Comparison of ENCODE assay signal across 16 cellular contexts in the genomic region with DNA sequence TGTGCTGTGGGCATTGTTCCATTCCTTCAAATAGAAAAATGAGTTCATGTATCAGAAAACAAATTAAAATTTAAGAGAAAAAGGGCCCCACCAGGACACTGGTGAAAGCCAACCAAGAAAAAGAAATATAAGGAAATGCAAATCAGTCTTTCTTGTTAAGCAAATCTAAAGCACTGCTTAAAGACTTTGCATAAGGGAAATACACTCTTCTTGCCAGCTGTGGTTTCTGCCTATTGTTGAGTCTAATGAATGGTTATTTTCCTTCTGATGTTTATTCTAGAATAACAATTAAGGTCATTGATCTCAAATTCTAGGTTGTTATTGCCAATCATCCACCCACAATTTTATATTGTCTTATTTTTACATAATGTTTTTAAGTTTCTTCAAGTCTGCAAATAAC.
DNase-seq lines count a peak whose midpoint lies in the region; ATAC-seq and TF ChIP-seq lines count a peak whose summit lies in the region.
"Had no signal": no experiment of that assay in that cellular context is flagged by ENCODE, and none has a peak within 500 bp of the region (broad histone marks: within the 10 kb centered on the region; RNA-seq: fewer than 3 reads in every experiment).

No MANE protein-coding gene starts in this region.

- intact Hi-C loops in CD4-positive, alpha-beta T cell (cut with DNase I, micrococcal nuclease), result no loop called here

- H3K4me1 Mint-ChIP-seq in GM23338, result peaks cover 31% of the 10 kb centered on the region
- no peaks in the 10 kb centered on the region for H3K4me1 Mint-ChIP-seq in CD4-positive, alpha-beta T cell (ENCODE audit: low read depth)
- H3K4me1 Mint-ChIP-seq: CD4-positive, alpha-beta memory T cell had no signal

- H3K27ac Mint-ChIP-seq in GM23338, result peak overlapping the region; percentile 73; the same call in 1 of the 2 replicates
- H3K27ac Mint-ChIP-seq in CD4-positive, alpha-beta T cell, result no peak overlapping the region
- H3K27ac Mint-ChIP-seq: CD4-positive, alpha-beta memory T cell had no signal

- H3K36me3 ChIP-seq in GM23338 (ENCODE audit: insufficient read depth) (no peaks in the 10 kb centered on the region; the same call in 1 of the 2 replicates), HUES64 (ENCODE audit: insufficient read depth, low read length) (no peaks in the 10 kb centered on the region), iPS-18a (ENCODE audit: control insufficient read depth, low read depth, low read length) (no peaks in the 10 kb centered on the region)
- H3K36me3 ChIP-seq: BLaER1 treated with 17β-estradiol and CSF1 and Interleukin-3, amounts not matched to agents 10 nM and 100 nM had no signal

- H3K4me3 ChIP-seq in GM23338 (no peak overlapping the region), HUES64 (ENCODE audit: low read length) (no peak overlapping the region), iPS-18a (ENCODE audit: low read length) (peak overlapping the region; percentile 20)
- H3K4me3 ChIP-seq: BLaER1 treated with 17β-estradiol and CSF1 and Interleukin-3, amounts not matched to agents 10 nM and 100 nM; GM12878 had no signal

- DNase-seq in GM23338 (ENCODE audit: low spot score), result peak; percentile 68
- DNase-seq in dermis blood vessel endothelial cell, result peak; percentile 17
- no peak for DNase-seq in hypothalamus (lab: John Stamatoyannopoulos, UW)
- DNase-seq in pons (ENCODE audit: low spot score), result no peak
- no peak for DNase-seq in CD4-positive, alpha-beta T cell
- DNase-seq: ACHN; CD4-positive, alpha-beta memory T cell; DMS53; IMR-90; KBM-7 had no signal

- no peaks in the 10 kb centered on the region for H4K20me1 ChIP-seq in GM23338 (replicated peaks; ENCODE audit: insufficient read depth)
- H4K20me1 ChIP-seq: BLaER1 treated with 17β-estradiol and CSF1 and Interleukin-3, amounts not matched to agents 10 nM and 100 nM had no signal

- H3F3A ChIP-seq in GM23338 (replicated peaks; ENCODE audit: low read depth), result no peaks in the 10 kb centered on the region

- H3K79me2 ChIP-seq in GM23338 (replicated peaks; ENCODE audit: insufficient read depth), result no peaks in the 10 kb centered on the region

- no peaks in the 10 kb centered on the region; the same call in 1 of the 2 replicates for H3K9me2 ChIP-seq in GM23338 (ENCODE audit: insufficient read depth)

- H3K4me3 Mint-ChIP-seq in GM23338, result no peak overlapping the region
- H3K4me3 Mint-ChIP-seq in CD4-positive, alpha-beta T cell, result no peak overlapping the region
- H3K4me3 Mint-ChIP-seq: CD4-positive, alpha-beta memory T cell had no signal

- 0 out of 2 replicates have a peak overlapping the region, but pooled peaks have one; percentile 15 for H3K4me2 ChIP-seq in GM23338
- H3K4me2 ChIP-seq: BLaER1 treated with 17β-estradiol and CSF1 and Interleukin-3, amounts not matched to agents 10 nM and 100 nM had no signal

- H3K9me3 Mint-ChIP-seq in GM23338, result peaks cover 40% of the 10 kb centered on the region
- peaks cover 6% of the 10 kb centered on the region for H3K9me3 Mint-ChIP-seq in CD4-positive, alpha-beta T cell

- H3K27me3 ChIP-seq in GM23338 (ENCODE audit: insufficient read depth) (no peaks in the 10 kb centered on the region), HUES64 (ENCODE audit: insufficient read depth, low read length) (no peaks in the 10 kb centered on the region), iPS-18a (ENCODE audit: control insufficient read depth, insufficient read depth, low read length) (no peaks in the 10 kb centered on the region)
- H3K27me3 ChIP-seq in CD4-positive, alpha-beta T cell (ENCODE audit: control insufficient read depth, insufficient read depth, low read length), result no peaks in the 10 kb centered on the region
- H3K27me3 ChIP-seq: BLaER1 treated with 17β-estradiol and CSF1 and Interleukin-3, amounts not matched to agents 10 nM and 100 nM had no signal

- POLR2A ChIA-PET in CD4-positive, alpha-beta T cell (lab: Charles Lee), result no interaction called here

- TF ChIP-seq CTCF in GM23338 (conservative IDR thresholded peaks at IDR 0.05; ENCODE audit: low read depth in 2 of 2), result no peak
- no peak for TF ChIP-seq CTCF in CD4-positive, alpha-beta T cell (IDR thresholded peaks at IDR 0.05)

- H3K27me3 Mint-ChIP-seq in GM23338 (ENCODE audit: insufficient read depth, low read depth, poor library complexity), result no peaks in the 10 kb centered on the region
- no peaks in the 10 kb centered on the region for H3K27me3 Mint-ChIP-seq in CD4-positive, alpha-beta T cell
- H3K27me3 Mint-ChIP-seq: CD4-positive, alpha-beta memory T cell had no signal

- H3K4me1 ChIP-seq in GM23338 (ENCODE audit: insufficient read depth) (peaks cover 33% of the 10 kb centered on the region), HUES64 (ENCODE audit: insufficient read depth, low read length) (peaks cover 32% of the 10 kb centered on the region), iPS-18a (ENCODE audit: control insufficient read depth, low read depth, low read length) (peaks cover 19% of the 10 kb centered on the region)
- H3K4me1 ChIP-seq: BLaER1 treated with 17β-estradiol and CSF1 and Interleukin-3, amounts not matched to agents 10 nM and 100 nM had no signal

- H3K9ac ChIP-seq in HUES64 (ENCODE audit: low read depth, low read length), result no peak overlapping the region
- no peak overlapping the region for H3K9ac ChIP-seq in iPS-18a (ENCODE audit: low read length)
- H3K9ac ChIP-seq: BLaER1 treated with 17β-estradiol and CSF1 and Interleukin-3, amounts not matched to agents 10 nM and 100 nM had no signal

- H2AFZ ChIP-seq in GM23338, result no peak overlapping the region

- ATAC-seq in GM23338 (peak; percentile 78), GM19467 (IDR thresholded peaks at IDR 0.05; ENCODE audit: unreplicated experiment) (no peak)
- ATAC-seq in CD4-positive, alpha-beta T cell (ENCODE audit: poor library complexity), result no peak
- ATAC-seq: GM12878, HCT116 had no signal

- peaks cover 47% of the 10 kb centered on the region for H3K36me3 Mint-ChIP-seq in GM23338 (ENCODE audit: low read depth)
- no peaks in the 10 kb centered on the region for H3K36me3 Mint-ChIP-seq in CD4-positive, alpha-beta T cell (ENCODE audit: low read depth)
- H3K36me3 Mint-ChIP-seq: CD4-positive, alpha-beta memory T cell had no signal

- peaks cover 22% of the 10 kb centered on the region for H3K9me3 ChIP-seq in HUES64 (ENCODE audit: insufficient read depth, low read depth, low read length)
- H3K9me3 ChIP-seq in iPS-18a (ENCODE audit: control insufficient read depth, low read depth, low read length), result peaks cover 1% of the 10 kb centered on the region
- no peaks in the 10 kb centered on the region for H3K9me3 ChIP-seq in CD4-positive, alpha-beta T cell (ENCODE audit: control insufficient read depth, low read length)

- H3K27ac ChIP-seq in GM23338 (ENCODE audit: low read depth), result no peak overlapping the region
- H3K27ac ChIP-seq in HUES64 (ENCODE audit: low read depth, low read length), result peak overlapping the region; percentile 83; the same call in 1 of the 2 replicates
- H3K27ac ChIP-seq in iPS-18a (ENCODE audit: low read length), result peak overlapping the region; percentile 22
- H3K27ac ChIP-seq in CD4-positive, alpha-beta T cell (ENCODE audit: low read depth, low read length), result no peak overlapping the region
- H3K27ac ChIP-seq: BLaER1 treated with 17β-estradiol and CSF1 and Interleukin-3, amounts not matched to agents 10 nM and 100 nM had no signal

- CTCF ChIA-PET in CD4-positive, alpha-beta T cell (lab: Charles Lee), result no interaction called here

TF ChIP-seq in GM23338, 12 proteins besides CTCF, POLR2A, EP300 and RAD21:
- TF ChIP-seq EZH2 (IDR thresholded peaks at IDR 0.05; ENCODE audit: low read depth, unreplicated experiment) (no peak), CREB1 (CRISPR knock-in tag; IDR thresholded peaks at IDR 0.05; ENCODE audit: low read depth) (no peak), JUNB (IDR thresholded peaks at IDR 0.05; ENCODE audit: unreplicated experiment) (no peak), STAT1 (IDR thresholded peaks at IDR 0.05; ENCODE audit: unreplicated experiment) (no peak), NANOG (IDR thresholded peaks at IDR 0.05; ENCODE audit: borderline replicate concordance) (peak; percentile 99), ZNF114 (CRISPR knock-in tag; IDR thresholded peaks at IDR 0.05) (no peak)
- TF ChIP-seq, protein P1, sequence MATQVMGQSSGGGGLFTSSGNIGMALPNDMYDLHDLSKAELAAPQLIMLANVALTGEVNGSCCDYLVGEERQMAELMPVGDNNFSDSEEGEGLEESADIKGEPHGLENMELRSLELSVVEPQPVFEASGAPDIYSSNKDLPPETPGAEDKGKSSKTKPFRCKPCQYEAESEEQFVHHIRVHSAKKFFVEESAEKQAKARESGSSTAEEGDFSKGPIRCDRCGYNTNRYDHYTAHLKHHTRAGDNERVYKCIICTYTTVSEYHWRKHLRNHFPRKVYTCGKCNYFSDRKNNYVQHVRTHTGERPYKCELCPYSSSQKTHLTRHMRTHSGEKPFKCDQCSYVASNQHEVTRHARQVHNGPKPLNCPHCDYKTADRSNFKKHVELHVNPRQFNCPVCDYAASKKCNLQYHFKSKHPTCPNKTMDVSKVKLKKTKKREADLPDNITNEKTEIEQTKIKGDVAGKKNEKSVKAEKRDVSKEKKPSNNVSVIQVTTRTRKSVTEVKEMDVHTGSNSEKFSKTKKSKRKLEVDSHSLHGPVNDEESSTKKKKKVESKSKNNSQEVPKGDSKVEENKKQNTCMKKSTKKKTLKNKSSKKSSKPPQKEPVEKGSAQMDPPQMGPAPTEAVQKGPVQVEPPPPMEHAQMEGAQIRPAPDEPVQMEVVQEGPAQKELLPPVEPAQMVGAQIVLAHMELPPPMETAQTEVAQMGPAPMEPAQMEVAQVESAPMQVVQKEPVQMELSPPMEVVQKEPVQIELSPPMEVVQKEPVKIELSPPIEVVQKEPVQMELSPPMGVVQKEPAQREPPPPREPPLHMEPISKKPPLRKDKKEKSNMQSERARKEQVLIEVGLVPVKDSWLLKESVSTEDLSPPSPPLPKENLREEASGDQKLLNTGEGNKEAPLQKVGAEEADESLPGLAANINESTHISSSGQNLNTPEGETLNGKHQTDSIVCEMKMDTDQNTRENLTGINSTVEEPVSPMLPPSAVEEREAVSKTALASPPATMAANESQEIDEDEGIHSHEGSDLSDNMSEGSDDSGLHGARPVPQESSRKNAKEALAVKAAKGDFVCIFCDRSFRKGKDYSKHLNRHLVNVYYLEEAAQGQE (IDR thresholded peaks at IDR 0.05; ENCODE audit: unreplicated experiment), result no peak

Comparison
In these comparisons a context has a peak if more than half of its experiments do, and no peak if none do; other contexts are left out.
1. DNase-seq: peak in GM23338 (single experiment) and dermis blood vessel endothelial cell (single experiment); none in hypothalamus (0 of 51), pons (single experiment) and CD4-positive, alpha-beta T cell (0 of 10).
2. H3K27ac ChIP-seq: peak in HUES64 (single experiment) and iPS-18a (single experiment); none in GM23338 (single experiment) and CD4-positive, alpha-beta T cell (single experiment).